ENCODE assay signal across 10 cellular contexts in genomic region chr17:37710344-37710886, GRCh38. TPM values are rescaled to one million over a fixed set of nuclear protein-coding genes. Genes with fewer than 3 reads are reported as not detected.
DNase-seq lines count a peak whose midpoint lies in the region; ATAC-seq and TF ChIP-seq lines count a peak whose summit lies in the region.
"Had no signal": no experiment of that assay in that cellular context is flagged by ENCODE, and none has a peak within 500 bp of the region (broad histone marks: within the 10 kb centered on the region; RNA-seq: fewer than 3 reads in every experiment).

No MANE protein-coding gene starts in this region.

- H3K36me3 ChIP-seq in H7 (replicated peaks; ENCODE audit: control insufficient read depth, insufficient read depth, low read length), result no peaks in the 10 kb centered on the region
- no peaks in the 10 kb centered on the region for H3K36me3 ChIP-seq in colonic mucosa
- H3K36me3 ChIP-seq in naive thymus-derived CD4-positive, alpha-beta T cell (ENCODE audit: control insufficient read depth in 2 of 3, insufficient read depth in 3 of 3, low read length in 3 of 3), result no peaks in the 10 kb centered on the region

- peak; percentile 18 for ATAC-seq in naive thymus-derived CD4-positive, alpha-beta T cell
- ATAC-seq in GM21360 (IDR thresholded peaks at IDR 0.05; ENCODE audit: unreplicated experiment), result no peak
- no peak for ATAC-seq in HG03280 (IDR thresholded peaks at IDR 0.05; ENCODE audit: unreplicated experiment)

- H3K4me1 ChIP-seq in colonic mucosa, result no peaks in the 10 kb centered on the region
- no peaks in the 10 kb centered on the region for H3K4me1 ChIP-seq in naive thymus-derived CD4-positive, alpha-beta T cell (ENCODE audit: control insufficient read depth in 2 of 2, insufficient read depth in 2 of 2, low read length in 2 of 2)
- H3K4me1 ChIP-seq: parathyroid adenoma had no signal

- TF ChIP-seq CTCF in colonic mucosa (IDR thresholded peaks at IDR 0.05), result no peak

- H3K9me3 ChIP-seq in colonic mucosa, result no peaks in the 10 kb centered on the region
- H3K9me3 ChIP-seq in naive thymus-derived CD4-positive, alpha-beta T cell (ENCODE audit: control insufficient read depth in 2 of 3, low read length in 3 of 3), result no peaks in the 10 kb centered on the region

- no peaks in the 10 kb centered on the region for H3K36me3 Mint-ChIP-seq in naive thymus-derived CD4-positive, alpha-beta T cell

- H3K27me3 ChIP-seq in H7 (ENCODE audit: control insufficient read depth, insufficient read depth, low read length) (no peaks in the 10 kb centered on the region), colonic mucosa (no peaks in the 10 kb centered on the region)
- H3K27me3 ChIP-seq in naive thymus-derived CD4-positive, alpha-beta T cell (ENCODE audit: control insufficient read depth in 2 of 2, insufficient read depth in 2 of 2, low read length in 2 of 2), result peaks cover 0 to 4% of the 10 kb centered on the region in 2 donors

- H3K9me3 Mint-ChIP-seq in naive thymus-derived CD4-positive, alpha-beta T cell, result peaks cover 0 to 1% (median 0%) of the 10 kb centered on the region in 11 donors
- H3K9me3 Mint-ChIP-seq: HFFc6 had no signal

- peaks cover 16 to 45% (median 37%) of the 10 kb centered on the region in 5 donors for H3K27me3 Mint-ChIP-seq in naive thymus-derived CD4-positive, alpha-beta T cell

- POLR2A ChIA-PET in naive thymus-derived CD4-positive, alpha-beta T cell (lab: Charles Lee), result no interaction called here

- H3K4me1 Mint-ChIP-seq in naive thymus-derived CD4-positive, alpha-beta T cell, result peaks cover 0 to 4% (median 0%) of the 10 kb centered on the region in 7 donors

- intact Hi-C loops in colonic mucosa (cut with DNase I), result no loop called here
- intact Hi-C loops in naive thymus-derived CD4-positive, alpha-beta T cell (cut with micrococcal nuclease), result no loop called here

- peak overlapping the region; percentile 93 for H3K27ac ChIP-seq in colonic mucosa
- H3K27ac ChIP-seq in naive thymus-derived CD4-positive, alpha-beta T cell (ENCODE audit: low read depth, low read length), result no peak overlapping the region
- H3K27ac ChIP-seq: parathyroid adenoma had no signal

- H3K4me3 Mint-ChIP-seq in naive thymus-derived CD4-positive, alpha-beta T cell, result no peak overlapping the region
- H3K4me3 Mint-ChIP-seq: HFFc6 had no signal

- H3K9ac ChIP-seq in colonic mucosa (ENCODE audit: low read depth in 2 of 2, low read length in 2 of 2), result peak overlapping the region in 1 of 2 donors; percentile 60
- H3K9ac ChIP-seq: parathyroid adenoma had no signal

- H3K4me3 ChIP-seq in H7 (ENCODE audit: insufficient read depth, low read depth, low read length) (no peak overlapping the region), colonic mucosa (no peak overlapping the region)
- no peak overlapping the region for H3K4me3 ChIP-seq in naive thymus-derived CD4-positive, alpha-beta T cell (ENCODE audit: low read length)

- no peak overlapping the region for H3K27ac Mint-ChIP-seq in naive thymus-derived CD4-positive, alpha-beta T cell

- DNase-seq in H7, result peak; percentile 77
- DNase-seq in NCI-H2107 treated with DMSO at 0.1 percent for 48 hours (lab: John Stamatoyannopoulos, UW; ENCODE audit: unreplicated experiment), result peak; percentile 89
- peak; percentile 96 for DNase-seq in colonic mucosa
- DNase-seq in naive thymus-derived CD4-positive, alpha-beta T cell, result no peak
- no peak for DNase-seq in pons (ENCODE audit: low spot score)
- no peak for DNase-seq in activated naive CD4-positive, alpha-beta T cell treated with Interleukin-2 at 50 U/mL for 16 hours
- DNase-seq: HFFc6 had no signal

- CTCF ChIA-PET in naive thymus-derived CD4-positive, alpha-beta T cell (lab: Charles Lee), result no interaction called here

RNA-seq across cellular contexts. Expression of gene HNF1B, which starts 34.4 kb away (rescaled TPM):
- 0.30 and 1.1 TPM in 2 replicates for total RNA-seq in H7 (2014; rRNA removed; shearing (Covaris generic))
- total RNA-seq in colonic mucosa, result 10 to 100 TPM; 28.0 to 34.8 TPM
- 1 to 10 TPM in 1 of 5 experiments, not detected in 4; 1.4 TPM for total RNA-seq in naive thymus-derived CD4-positive, alpha-beta T cell
- not detected for polyA plus RNA-seq in naive thymus-derived CD4-positive, alpha-beta T cell
- total RNA-seq: HFFc6 had no signal

Comparison
In these comparisons a context has a peak if more than half of its experiments do, and no peak if none do; other contexts are left out.
1. DNase-seq: peak in H7 (single experiment), NCI-H2107 treated with DMSO at 0.1 percent for 48 hours (single experiment) and colonic mucosa (single experiment); none in naive thymus-derived CD4-positive, alpha-beta T cell (0 of 9), pons (single experiment) and activated naive CD4-positive, alpha-beta T cell treated with Interleukin-2 at 50 U/mL for 16 hours (single experiment).
2. RNA of gene HNF1B, which starts 34.4 kb away (total RNA-seq): 28.0 to 34.8 TPM in colonic mucosa; 0.30 to 1.1 TPM in H7 and 1.4 TPM in naive thymus-derived CD4-positive, alpha-beta T cell; every median in the first group is over 10 times any median in the second.